17 cellular contexts compared by ENCODE assay signal in genomic region chr5:113162208-113162607, GRCh38.
DNase-seq lines count a peak whose midpoint lies in the region; ATAC-seq, FAIRE-seq and TF ChIP-seq lines count a peak whose summit lies in the region.
"Had no signal": no experiment of that assay in that cellular context is flagged by ENCODE, and none has a peak within 500 bp of the region (broad histone marks: within the 10 kb centered on the region; RNA-seq: fewer than 3 reads in every experiment).

No MANE protein-coding gene starts in this region.

- H3K4me2 ChIP-seq in parathyroid adenoma (ENCODE audit: low read length), result no peak overlapping the region
- H3K4me2 ChIP-seq: neural progenitor cell had no signal

- H3K9me3 Mint-ChIP-seq in activated CD4-positive, alpha-beta T cell treated with anti-CD3 and anti-CD28 coated beads for 36 hours (ENCODE audit: low read depth), result no peaks in the 10 kb centered on the region
- H3K9me3 Mint-ChIP-seq: activated naive CD4-positive, alpha-beta T cell treated with anti-CD3 and anti-CD28 coated beads, Interleukin-2, amount 50 U/mL, for 72 hours; activated T-helper 1 cell treated with anti-CD3 and anti-CD28 coated beads, Interleukin-12 subunit alpha, Interleukin-12 subunit beta, Interleukin-2, Interleukin-4 antibody, amounts not matched to agents 30 ng/mL and 10 ng/mL and 1 ng/mL, durations not matched to agents 14 hours and 24 hours and 36 hours; endodermal cell; neural progenitor cell had no signal

- peaks cover 65% of the 10 kb centered on the region for H3K4me1 ChIP-seq in parathyroid adenoma
- H3K4me1 ChIP-seq in A673 (ENCODE audit: insufficient read depth, low read length, poor library complexity, severe bottlenecking), result no peaks in the 10 kb centered on the region
- H3K4me1 ChIP-seq: colonic mucosa had no signal

- intact Hi-C loops in activated CD4-positive, alpha-beta T cell treated with anti-CD3 and anti-CD28 coated beads for 36 hours (cut with DNase I, micrococcal nuclease), result no loop called here
- intact Hi-C loops in A673 (cut with micrococcal nuclease; ENCODE audit: unreplicated experiment), result no loop called here

- H3K9ac ChIP-seq in parathyroid adenoma, result no peak overlapping the region
- H3K9ac ChIP-seq: GM23248, neural progenitor cell had no signal

- no peak for FAIRE-seq in H54 (lab: Jason Lieb, UNC)

- no peaks in the 10 kb centered on the region for H3K36me3 Mint-ChIP-seq in activated CD4-positive, alpha-beta T cell treated with anti-CD3 and anti-CD28 coated beads for 36 hours (ENCODE audit: low read depth)
- H3K36me3 Mint-ChIP-seq: activated naive CD4-positive, alpha-beta T cell treated with anti-CD3 and anti-CD28 coated beads, Interleukin-2, amount 50 U/mL, for 72 hours; neural progenitor cell had no signal

- CTCF ChIA-PET in activated CD4-positive, alpha-beta T cell treated with anti-CD3 and anti-CD28 coated beads for 36 hours (lab: Charles Lee), result no interaction called here
- CTCF ChIA-PET in A673 (lab: Charles Lee), result no interaction called here

- no peak overlapping the region for H3K27ac Mint-ChIP-seq in activated CD4-positive, alpha-beta T cell treated with anti-CD3 and anti-CD28 coated beads for 36 hours
- H3K27ac Mint-ChIP-seq: activated naive CD4-positive, alpha-beta T cell treated with anti-CD3 and anti-CD28 coated beads, Interleukin-2, amount 50 U/mL, for 72 hours; activated T-helper 1 cell treated with anti-CD3 and anti-CD28 coated beads, Interleukin-12 subunit alpha, Interleukin-12 subunit beta, Interleukin-2, Interleukin-4 antibody, amounts not matched to agents 30 ng/mL and 10 ng/mL and 1 ng/mL, durations not matched to agents 14 hours and 24 hours and 36 hours; B cell; endodermal cell; neural progenitor cell had no signal

- POLR2A ChIA-PET in activated CD4-positive, alpha-beta T cell treated with anti-CD3 and anti-CD28 coated beads for 36 hours (lab: Charles Lee), result no interaction called here
- POLR2A ChIA-PET in A673 (lab: Charles Lee; ENCODE audit: low non-redundant PET), result no interaction called here

- H3K27me3 Mint-ChIP-seq in activated CD4-positive, alpha-beta T cell treated with anti-CD3 and anti-CD28 coated beads for 36 hours, result no peaks in the 10 kb centered on the region

- TF ChIP-seq POLR2A in H54 (IDR thresholded peaks at IDR 0.05; ENCODE audit: low read depth, low read length), result no peak

- H2AFZ ChIP-seq in parathyroid adenoma, result no peak overlapping the region
- H2AFZ ChIP-seq: GM23248, neural progenitor cell had no signal

- no peak overlapping the region for H3K4me3 Mint-ChIP-seq in activated CD4-positive, alpha-beta T cell treated with anti-CD3 and anti-CD28 coated beads for 36 hours
- H3K4me3 Mint-ChIP-seq: activated T-helper 1 cell treated with anti-CD3 and anti-CD28 coated beads, Interleukin-12 subunit alpha, Interleukin-12 subunit beta, Interleukin-2, Interleukin-4 antibody, amounts not matched to agents 30 ng/mL and 10 ng/mL and 1 ng/mL, durations not matched to agents 14 hours and 24 hours and 36 hours; B cell; endodermal cell; neural progenitor cell had no signal

- H3K27ac ChIP-seq in epithelial cell of prostate, result peak overlapping the region; percentile 92
- peak overlapping the region; percentile 75 for H3K27ac ChIP-seq in parathyroid adenoma
- H3K27ac ChIP-seq in A673 (ENCODE audit: low read depth, low read length, poor library complexity, severe bottlenecking), result no peak overlapping the region
- H3K27ac ChIP-seq: colonic mucosa, GM23248, neural progenitor cell, SK-N-MC had no signal

- H3K27me3 ChIP-seq in parathyroid adenoma (ENCODE audit: control insufficient read depth, insufficient read depth, low read length), result no peaks in the 10 kb centered on the region
- H3K27me3 ChIP-seq in A673 (replicated peaks; ENCODE audit: insufficient read depth, low read depth, low read length, poor library complexity), result peaks cover 3% of the 10 kb centered on the region
- H3K27me3 ChIP-seq: colonic mucosa, neural progenitor cell had no signal

- ATAC-seq in activated CD4-positive, alpha-beta T cell treated with anti-CD3 and anti-CD28 coated beads for 36 hours, result no peak
- ATAC-seq: activated naive CD4-positive, alpha-beta T cell treated with anti-CD3 and anti-CD28 coated beads, Interleukin-2, amount 50 U/mL, for 72 hours had no signal

- no TSS peak for BruUV-seq in A673 (replicated peaks; lab: Mats Ljungman, UMichigan)

- peaks cover 55% of the 10 kb centered on the region for H3K79me2 ChIP-seq in parathyroid adenoma

- peaks cover 6% of the 10 kb centered on the region for H3K4me1 Mint-ChIP-seq in activated CD4-positive, alpha-beta T cell treated with anti-CD3 and anti-CD28 coated beads for 36 hours
- H3K4me1 Mint-ChIP-seq: B cell had no signal

- peak; percentile 25 for DNase-seq in Daoy (ENCODE audit: low read depth)
- peak; percentile 30 for DNase-seq in LHCN-M2 (ENCODE audit: low read depth)
- DNase-seq in epithelial cell of prostate (ENCODE audit: low read depth, low spot score), result no peak
- no peak for DNase-seq in activated CD4-positive, alpha-beta T cell treated with anti-CD3 and anti-CD28 coated beads for 36 hours
- DNase-seq in H54 (ENCODE audit: insufficient read length, low spot score), result no peak
- DNase-seq in A673 (ENCODE audit: low spot score), result no peak
- DNase-seq: activated CD4-positive, alpha-beta T cell treated with anti-CD3 and anti-CD28 coated beads, Interleukin-2, amount 50 U/mL, for 1 hour; colonic mucosa; endodermal cell; NCI-H1436 treated with DMSO at 0.1 percent for 48 hours had no signal

- H3K4me3 ChIP-seq in parathyroid adenoma (ENCODE audit: low read depth, low read length), result no peak overlapping the region
- H3K4me3 ChIP-seq in A673 (ENCODE audit: low read depth, low read length, poor library complexity, severe bottlenecking), result no peak overlapping the region
- H3K4me3 ChIP-seq: colonic mucosa, GM23248, neural progenitor cell, SK-N-MC had no signal

- TF ChIP-seq CTCF in parathyroid adenoma (IDR thresholded peaks at IDR 0.05), result no peak
- TF ChIP-seq CTCF in A673 (conservative IDR thresholded peaks at IDR 0.05; ENCODE audit: low read depth, low read length), result no peak

- H3K36me3 ChIP-seq in parathyroid adenoma (ENCODE audit: control insufficient read depth, insufficient read depth, low read length), result no peaks in the 10 kb centered on the region
- H3K36me3 ChIP-seq in A673 (ENCODE audit: insufficient read depth, low read length, poor library complexity, severe bottlenecking), result no peaks in the 10 kb centered on the region
- H3K36me3 ChIP-seq: colonic mucosa, neural progenitor cell had no signal

- H3K9me3 ChIP-seq in parathyroid adenoma (ENCODE audit: control insufficient read depth, low read length), result no peaks in the 10 kb centered on the region
- no peaks in the 10 kb centered on the region for H3K9me3 ChIP-seq in A673 (ENCODE audit: low read depth, low read length, poor library complexity, severe bottlenecking)
- H3K9me3 ChIP-seq: colonic mucosa had no signal

Comparison
In these comparisons a context has a peak if more than half of its experiments do, and no peak if none do; other contexts are left out.
1. DNase-seq: peak in Daoy (single experiment) and LHCN-M2 (single experiment); none in epithelial cell of prostate (single experiment), activated CD4-positive, alpha-beta T cell treated with anti-CD3 and anti-CD28 coated beads for 36 hours (single experiment), H54 (single experiment) and A673 (single experiment).